Comparison of ENCODE assay signal across 16 cellular contexts in the genomic region with DNA sequence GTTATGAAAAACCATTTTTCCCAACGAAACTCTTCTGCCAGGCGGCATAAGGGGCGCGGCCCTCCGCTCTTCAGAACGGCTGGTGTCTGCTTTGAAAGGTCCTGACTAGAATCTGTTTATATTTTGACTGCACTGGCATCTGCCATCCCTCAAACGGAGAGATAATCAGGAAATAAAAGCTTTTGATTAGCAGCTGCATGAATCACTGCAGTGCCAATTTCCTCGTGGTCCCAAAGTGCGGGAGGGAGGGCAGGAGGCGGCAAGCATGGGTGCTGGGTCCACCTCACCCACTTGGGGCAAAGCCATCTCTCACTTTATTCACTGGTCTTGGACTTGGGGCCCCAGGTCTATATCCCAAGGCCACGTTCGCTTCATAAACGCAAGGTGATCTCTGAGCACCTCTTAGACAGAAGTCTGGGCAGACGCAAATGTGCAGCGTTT. TPM values are rescaled to one million over a fixed set of nuclear protein-coding genes. Genes with fewer than 3 reads are reported as not detected.
DNase-seq lines count a peak whose midpoint lies in the region; ATAC-seq and TF ChIP-seq lines count a peak whose summit lies in the region.
"Had no signal": no experiment of that assay in that cellular context is flagged by ENCODE, and none has a peak within 500 bp of the region (broad histone marks: within the 10 kb centered on the region; RNA-seq: fewer than 3 reads in every experiment).

No MANE protein-coding gene starts in this region.

- TF ChIP-seq CTCF in fibroblast of villous mesenchyme (IDR thresholded peaks at IDR 0.05; ENCODE audit: insufficient read depth, low read depth, low read length) (no peak), ovary (IDR thresholded peaks at IDR 0.05) (no peak)

- WGBS in ovary, 3 donors: 47 to 71% (median 69%) methylated on average over 15 of the region's 15 CpGs

- H3K4me1 Mint-ChIP-seq in natural killer cell treated with Interleukin-12 subunit alpha and Interleukin-12 subunit beta and Interleukin-15 and Interleukin-18, amount 100 ng/mL, for 72 hours (ENCODE audit: low read depth in 2 of 2): no peaks in the 10 kb centered on the region
- H3K4me1 Mint-ChIP-seq: IgD-negative memory B cell had no signal

- no peaks in the 10 kb centered on the region for H3K9me3 Mint-ChIP-seq in natural killer cell treated with Interleukin-12 subunit alpha and Interleukin-12 subunit beta and Interleukin-15 and Interleukin-18, amount 100 ng/mL, for 72 hours
- H3K9me3 Mint-ChIP-seq: IgD-negative memory B cell had no signal

- no peak overlapping the region for H3K4me3 ChIP-seq in BLaER1 treated with 17β-estradiol and CSF1 and Interleukin-3, amounts not matched to agents 10 nM and 100 nM
- no peak overlapping the region for H3K4me3 ChIP-seq in fibroblast of villous mesenchyme (ENCODE audit: low read depth, low read length)
- H3K4me3 ChIP-seq in ovary: no peak overlapping the region

- H3K27me3 Mint-ChIP-seq in natural killer cell treated with Interleukin-12 subunit alpha and Interleukin-12 subunit beta and Interleukin-15 and Interleukin-18, amount 100 ng/mL, for 72 hours: peaks cover 0 to 5% of the 10 kb centered on the region in 2 donors

- H3K9me3 ChIP-seq in BLaER1 treated with 17β-estradiol and CSF1 and Interleukin-3, amounts not matched to agents 10 nM and 100 nM (replicated peaks in 1 of 11): no peaks in the 10 kb centered on the region
- H3K9me3 ChIP-seq in ovary: no peaks in the 10 kb centered on the region

- TF ChIP-seq POLR2A in ovary (IDR thresholded peaks at IDR 0.05): no peak

- H3K36me3 Mint-ChIP-seq in natural killer cell treated with Interleukin-12 subunit alpha and Interleukin-12 subunit beta and Interleukin-15 and Interleukin-18, amount 100 ng/mL, for 72 hours: no peaks in the 10 kb centered on the region
- H3K36me3 Mint-ChIP-seq: IgD-negative memory B cell had no signal

- H3K36me3 ChIP-seq in BLaER1 treated with 17β-estradiol and CSF1 and Interleukin-3, amounts not matched to agents 10 nM and 100 nM: no peaks in the 10 kb centered on the region
- H3K36me3 ChIP-seq in ovary: no peaks in the 10 kb centered on the region

- H3K27ac ChIP-seq in BLaER1 treated with 17β-estradiol and CSF1 and Interleukin-3, amounts not matched to agents 10 nM and 100 nM: no peak overlapping the region
- H3K27ac ChIP-seq in ovary: peak overlapping the region; percentile 42 to 90

- H3K4me3 Mint-ChIP-seq in natural killer cell treated with Interleukin-12 subunit alpha and Interleukin-12 subunit beta and Interleukin-15 and Interleukin-18, amount 100 ng/mL, for 72 hours: no peak overlapping the region
- H3K4me3 Mint-ChIP-seq: IgD-negative memory B cell had no signal

- no peak for TF ChIP-seq EP300 in ovary (IDR thresholded peaks at IDR 0.05)

- H3K27ac Mint-ChIP-seq in natural killer cell treated with Interleukin-12 subunit alpha and Interleukin-12 subunit beta and Interleukin-15 and Interleukin-18, amount 100 ng/mL, for 72 hours: no peak overlapping the region
- H3K27ac Mint-ChIP-seq: IgD-negative memory B cell had no signal

- H3K4me1 ChIP-seq in BLaER1 treated with 17β-estradiol and CSF1 and Interleukin-3, amounts not matched to agents 10 nM and 100 nM: peaks cover 28 to 82% (median 74%) of the 10 kb centered on the region in 10 experiments
- H3K4me1 ChIP-seq in ovary (ENCODE audit: insufficient read depth): peaks cover 43% of the 10 kb centered on the region

- peaks cover 5 to 67% (median 32%) of the 10 kb centered on the region in 11 experiments; a peak in 16 of 22 replicates for H4K20me1 ChIP-seq in BLaER1 treated with 17β-estradiol and CSF1 and Interleukin-3, amounts not matched to agents 10 nM and 100 nM

- H3K4me2 ChIP-seq in BLaER1 treated with 17β-estradiol and CSF1 and Interleukin-3, amounts not matched to agents 10 nM and 100 nM: peak overlapping the region in 9 of 11 experiments; percentile 30 to 91 (median 80); a peak in 18 of 22 replicates

- intact Hi-C loops in ovary (cut with DNase I): loop anchor here in 3 of 4 donors (2.0 to 5.0 kb wide), 4 partner anchors 39 to 144 kb away; no protein-coding TSS in a partner anchor

- peak; percentile 76 for DNase-seq in NCI-H1694 (lab: John Stamatoyannopoulos, UW)
- DNase-seq in fibroblast of villous mesenchyme (ENCODE audit: low read depth): peak; percentile 52
- DNase-seq in ovary: no peak
- DNase-seq in natural killer cell treated with Interleukin-12 subunit alpha and Interleukin-12 subunit beta and Interleukin-15 and Interleukin-18, amount 100 ng/mL, for 72 hours (ENCODE audit: low spot score): no peak
- DNase-seq in SHP77 treated with DMSO at 0.1 percent for 48 hours (lab: John Stamatoyannopoulos, UW): no peak
- DNase-seq: C1 segment of cervical spinal cord, DMS153, NCI-H1417 treated with DMSO at 0.1 percent for 48 hours, NCI-H2081, NCI-H226, NCI-H526, RPMI8226 had no signal

- H3K9ac ChIP-seq in BLaER1 treated with 17β-estradiol and CSF1 and Interleukin-3, amounts not matched to agents 10 nM and 100 nM: no peak overlapping the region

- ATAC-seq in HG03159 (IDR thresholded peaks at IDR 0.05; ENCODE audit: unreplicated experiment): no peak
- no peak for ATAC-seq in natural killer cell treated with Interleukin-12 subunit alpha and Interleukin-12 subunit beta and Interleukin-15 and Interleukin-18, amount 100 ng/mL, for 72 hours

- peaks cover 0 to 30% (median 17%) of the 10 kb centered on the region in 11 experiments; a peak in 14 of 22 replicates for H3K27me3 ChIP-seq in BLaER1 treated with 17β-estradiol and CSF1 and Interleukin-3, amounts not matched to agents 10 nM and 100 nM
- no peaks in the 10 kb centered on the region for H3K27me3 ChIP-seq in ovary

RNA-seq across cellular contexts. Expression of a gene that starts 49.7 kb away (rescaled TPM):
- total RNA-seq in fibroblast of villous mesenchyme (32.8 and 44.8 TPM in 2 replicates), ovary (10 to 100 TPM in 6 of 7 donors, 1 to 10 TPM in 1; 9.3 to 40.5 (median 29.3) TPM)
- polyA plus RNA-seq in ovary: 10 to 100 TPM in 1 of 2 donors, 1 to 10 TPM in 1; 9.9 to 11.9 TPM
- 1 to 10 TPM; 1.1 to 3.2 TPM for total RNA-seq in natural killer cell treated with Interleukin-12 subunit alpha and Interleukin-12 subunit beta and Interleukin-15 and Interleukin-18, amount 100 ng/mL, for 72 hours

RNA-seq across cellular contexts. Expression of a gene that starts 50.5 kb away (rescaled TPM):
- 3.2 and 6.9 TPM in 2 replicates for total RNA-seq in fibroblast of villous mesenchyme
- 10 to 100 TPM in 1 of 7 donors, 1 to 10 TPM in 6; 3.7 to 27.8 (median 6.0) TPM for total RNA-seq in ovary
- 1 to 10 TPM; 1.5 to 6.3 TPM for polyA plus RNA-seq in ovary
- under 1 TPM in 1 of 2 donors, not detected in 1; 0.56 TPM for total RNA-seq in natural killer cell treated with Interleukin-12 subunit alpha and Interleukin-12 subunit beta and Interleukin-15 and Interleukin-18, amount 100 ng/mL, for 72 hours
- total RNA-seq: OCI-LY7 had no signal
- polyA plus RNA-seq: IgD-negative memory B cell had no signal

Comparison
In these comparisons a context has a peak if more than half of its experiments do, and no peak if none do; other contexts are left out.
1. H3K27ac ChIP-seq: peak in ovary (2 of 2); none in BLaER1 treated with 17β-estradiol and CSF1 and Interleukin-3, amounts not matched to agents 10 nM and 100 nM (0 of 11).
2. DNase-seq: peak in NCI-H1694 (single experiment) and fibroblast of villous mesenchyme (single experiment); none in ovary (0 of 5), natural killer cell treated with Interleukin-12 subunit alpha and Interleukin-12 subunit beta and Interleukin-15 and Interleukin-18, amount 100 ng/mL, for 72 hours (single experiment) and SHP77 treated with DMSO at 0.1 percent for 48 hours (single experiment).